8 cellular contexts compared by ENCODE assay signal in genomic region chr5:60944904-60945759, GRCh38. TPM values are rescaled to one million over a fixed set of nuclear protein-coding genes. Genes with fewer than 3 reads are reported as not detected.
DNase-seq lines count a peak whose midpoint lies in the region; ATAC-seq and TF ChIP-seq lines count a peak whose summit lies in the region.

TSS of gene ERCC8 (minus strand) at chr5:60945070. CDS start at chr5:60945008, 62 bp downstream.
TSS of gene NDUFAF2 (plus strand) at chr5:60945205. CDS start at chr5:60945256, 51 bp downstream.

- WGBS in testis, 2 donors, result 0% methylated on average over 30 to 61 of the region's 61 CpGs

- peaks cover 3% of the 10 kb centered on the region for H3K4me1 Mint-ChIP-seq in glutamatergic neuron (ENCODE audit: low read depth, unreplicated experiment)

- no peaks in the 10 kb centered on the region for H3K36me3 Mint-ChIP-seq in glutamatergic neuron (ENCODE audit: unreplicated experiment)

- TF ChIP-seq CTCF in glutamatergic neuron (IDR thresholded peaks at IDR 0.05; ENCODE audit: partially characterized antibody, unreplicated experiment) (no peak), omental fat pad (IDR thresholded peaks at IDR 0.05) (no peak), testis (IDR thresholded peaks at IDR 0.05) (no peak)

- H3K9me3 ChIP-seq in SK-N-MC (ENCODE audit: low read depth, low read length) (peaks cover 5% of the 10 kb centered on the region; the same call in 1 of the 2 replicates), testis (no peaks in the 10 kb centered on the region)

- intact Hi-C loops in testis (cut with DNase I; ENCODE audit: low total_unique reads), result no loop called here

- TF ChIP-seq POLR2A in testis (IDR thresholded peaks at IDR 0.05), result no peak

- DNase-seq in NCI-H1048 (lab: John Stamatoyannopoulos, UW), result peak; percentile 66
- DNase-seq in SK-N-MC (ENCODE audit: low read depth, low spot score), result no peak
- DNase-seq in activated naive CD4-positive, alpha-beta T cell treated with anti-CD3 and anti-CD28 coated beads, Interleukin-2, amount 50 U/mL, for 16 hours, result peak; percentile 87
- DNase-seq in glutamatergic neuron, result peak; percentile 90
- peak; percentile 75 for DNase-seq in omental fat pad (ENCODE audit: low spot score)
- DNase-seq in testis, result peak; percentile 97

- H3K27me3 Mint-ChIP-seq in glutamatergic neuron (ENCODE audit: unreplicated experiment), result no peaks in the 10 kb centered on the region

- H3K9me3 Mint-ChIP-seq in glutamatergic neuron (ENCODE audit: unreplicated experiment), result no peaks in the 10 kb centered on the region

- H3K27ac ChIP-seq in SK-N-MC, result no peak within 1 kb of the TSS
- H3K27ac ChIP-seq in testis, result peak within 1 kb of the TSS; percentile 62 to 66

- H3K36me3 ChIP-seq in SK-N-MC (ENCODE audit: insufficient read depth, low read length) (peaks cover 16% of the 10 kb centered on the region), testis (ENCODE audit: low read depth, missing control alignments) (no peaks in the 10 kb centered on the region)

- H3K27me3 ChIP-seq in testis, result no peaks in the 10 kb centered on the region

- no peak within 1 kb of the TSS for H3K27ac Mint-ChIP-seq in glutamatergic neuron (ENCODE audit: unreplicated experiment)

- peaks cover 5% of the 10 kb centered on the region for H3K4me1 ChIP-seq in testis

- H3K4me3 ChIP-seq in GM08714 (ENCODE audit: low read length) (peak within 1 kb of the TSS; percentile 84), SK-N-MC (peak within 1 kb of the TSS; percentile 91), testis (peak within 1 kb of the TSS; percentile 78 to 79)

- no peak within 1 kb of the TSS for H3K4me3 Mint-ChIP-seq in glutamatergic neuron (ENCODE audit: unreplicated experiment)

- ATAC-seq in HG02588 (IDR thresholded peaks at IDR 0.05; ENCODE audit: unreplicated experiment) (peak; percentile 100), omental fat pad (ENCODE audit: low FRiP score) (peak; percentile 99)

- peak within 1 kb of the TSS; percentile 72 for H3K9ac ChIP-seq in SK-N-MC (ENCODE audit: insufficient read length)

RNA-seq across cellular contexts. Expression of gene ERCC8, which starts in this region (rescaled TPM):
- total RNA-seq in glutamatergic neuron (ENCODE audit: unreplicated experiment) (17.6 TPM), omental fat pad (10 to 100 TPM; 13.3 to 26.8 (median 15.9) TPM), testis (10 to 100 TPM; 16.0 to 18.5 TPM)
- polyA plus RNA-seq in testis (ENCODE audit: insufficient read depth, low read depth, low replicate concordance), result 16.4 TPM

RNA-seq across cellular contexts. Expression of gene NDUFAF2, which starts in this region (rescaled TPM):
- total RNA-seq in glutamatergic neuron (ENCODE audit: unreplicated experiment), result 14.2 TPM
- 10 to 100 TPM; 25.9 to 39.0 (median 27.0) TPM for total RNA-seq in omental fat pad
- 10 to 100 TPM; 18.1 to 22.3 TPM for total RNA-seq in testis
- polyA plus RNA-seq in testis (ENCODE audit: insufficient read depth, low read depth, low replicate concordance), result 30.8 TPM
